Comparison of ENCODE assay signal across 8 cellular contexts in genomic region chr4:17511950-17512795, GRCh38. TPM values are rescaled to one million over a fixed set of nuclear protein-coding genes. Genes with fewer than 3 reads are reported as not detected.
DNase-seq lines count a peak whose midpoint lies in the region; FAIRE-seq and TF ChIP-seq lines count a peak whose summit lies in the region.

TSS of gene QDPR (minus strand) at chr4:17512090. CDS start at chr4:17512054, 36 bp downstream.

- no peak within 1 kb of the TSS for H2BK12ac ChIP-seq in H9 (ENCODE audit: insufficient read length, low read depth, low read length)

- H2BK120ac ChIP-seq in H9 (ENCODE audit: low read depth, low read length, poor library complexity, severe bottlenecking): no peak within 1 kb of the TSS

- H3K4ac ChIP-seq in H9 (ENCODE audit: low read depth, low read length): no peak within 1 kb of the TSS

- no peak within 1 kb of the TSS for H2AFZ ChIP-seq in H9 (ENCODE audit: low read length)
- peak within 1 kb of the TSS; percentile 92 for H2AFZ ChIP-seq in astrocyte (ENCODE audit: low read depth, low read length)

- H2BK5ac ChIP-seq in H9 (ENCODE audit: insufficient read length, low read length): no peak within 1 kb of the TSS

- H4K20me1 ChIP-seq in H9 (ENCODE audit: control insufficient read depth, insufficient read depth, insufficient read length) (no peaks in the 10 kb centered on the region), astrocyte (ENCODE audit: insufficient read depth, low read length) (peaks cover 13% of the 10 kb centered on the region)

- TF ChIP-seq CTCF in GM12865 (IDR thresholded peaks at IDR 0.05; ENCODE audit: insufficient read depth, low read depth, low read length, missing control alignments) (peak; percentile 38), H9 (conservative IDR thresholded peaks at IDR 0.05) (peak; percentile 53), astrocyte (IDR thresholded peaks at IDR 0.05; ENCODE audit: insufficient read depth, low read depth, low read length) (no peak), retinal pigment epithelial cell (conservative IDR thresholded peaks at IDR 0.05; ENCODE audit: low read depth, low read length) (peak; percentile 34)

- H3K79me2 ChIP-seq in H9 (ENCODE audit: insufficient read depth, low read length) (no peaks in the 10 kb centered on the region), astrocyte (ENCODE audit: insufficient read depth, low read length) (peaks cover 17% of the 10 kb centered on the region)

- H3K56ac ChIP-seq in H9 (ENCODE audit: insufficient read length, low read depth, low read length): no peak within 1 kb of the TSS

- 0 out of 2 replicates have a peak, but pooled peaks cover 2% of the 10 kb centered on the region for H3K4me1 ChIP-seq in H9 (ENCODE audit: insufficient read depth, low read length)
- peaks cover 12% of the 10 kb centered on the region for H3K4me1 ChIP-seq in astrocyte (ENCODE audit: insufficient read depth, low read length)

- H3K27ac Mint-ChIP-seq in H9 (no peak within 1 kb of the TSS), astrocyte (ENCODE audit: unreplicated experiment) (peak within 1 kb of the TSS; percentile 3)

- H3K27me3 Mint-ChIP-seq in H9 (ENCODE audit: low read depth) (peaks cover 57% of the 10 kb centered on the region), astrocyte (ENCODE audit: low read depth, unreplicated experiment) (peaks cover 5% of the 10 kb centered on the region)

- FAIRE-seq in astrocyte (lab: Jason Lieb, UNC): no peak

- H3K9me3 Mint-ChIP-seq in H9 (no peaks in the 10 kb centered on the region; a peak in 1 of 5 replicates), astrocyte (ENCODE audit: unreplicated experiment) (no peaks in the 10 kb centered on the region)

- H3K4me1 Mint-ChIP-seq in H9 (peaks cover 40% of the 10 kb centered on the region in 2 experiments), astrocyte (ENCODE audit: low read depth, unreplicated experiment) (peaks cover 4% of the 10 kb centered on the region)

- H2BK20ac ChIP-seq in H9 (ENCODE audit: low read depth, low read length, poor library complexity, severe bottlenecking): no peak within 1 kb of the TSS

- no peaks in the 10 kb centered on the region for H3K79me1 ChIP-seq in H9 (ENCODE audit: insufficient read depth, low read depth, low read length, poor library complexity, severe bottlenecking)

- H3K27me3 ChIP-seq in H9 (ENCODE audit: insufficient read depth, low read length) (no peaks in the 10 kb centered on the region), astrocyte (ENCODE audit: insufficient read depth, low read length) (peaks cover 8% of the 10 kb centered on the region)

- H3K4me3 ChIP-seq in GM12865 (ENCODE audit: low read depth, low read length) (peak within 1 kb of the TSS; percentile 65), astrocyte (ENCODE audit: insufficient read depth, low read depth, low read length) (peak within 1 kb of the TSS; percentile 90), retinal pigment epithelial cell (ENCODE audit: low read length) (peak within 1 kb of the TSS; percentile 76)

- H3K4me2 ChIP-seq in H9 (ENCODE audit: insufficient read depth, insufficient read length, low read length): peak within 1 kb of the TSS; percentile 69
- H3K4me2 ChIP-seq in astrocyte (ENCODE audit: low read length): peak within 1 kb of the TSS; percentile 97

- no peak within 1 kb of the TSS for H4K8ac ChIP-seq in H9 (replicated peaks; ENCODE audit: insufficient read length, low read depth, low read length)

- H3K9me3 ChIP-seq in H9 (ENCODE audit: control insufficient read depth, low read depth, low read length) (no peaks in the 10 kb centered on the region), astrocyte (ENCODE audit: insufficient read depth, low read depth, low read length) (no peaks in the 10 kb centered on the region)

- peak within 1 kb of the TSS; percentile 62 for H3K9ac ChIP-seq in H9 (ENCODE audit: extremely low read depth, insufficient read length, low read length)
- H3K9ac ChIP-seq in astrocyte (ENCODE audit: low read length): peak within 1 kb of the TSS; percentile 89

- no peak within 1 kb of the TSS for H3K23ac ChIP-seq in H9 (ENCODE audit: insufficient read length, low read depth, low read length)

- H3K23me2 ChIP-seq in H9 (ENCODE audit: insufficient read length, low read depth, low read length, poor library complexity, severe bottlenecking): peaks cover 12% of the 10 kb centered on the region

- H3K18ac ChIP-seq in H9 (ENCODE audit: insufficient read length, low read depth, low read length): no peak within 1 kb of the TSS

- peaks cover 3% of the 10 kb centered on the region for H3K36me3 ChIP-seq in astrocyte (ENCODE audit: insufficient read depth, low read length)

- no CpG with 5 or more reads among the region's 65 CpGs for WGBS in H9 (ENCODE audit: extremely low coverage, insufficient read length, low lambda C conversion rate)

- no peak within 1 kb of the TSS for H2AK5ac ChIP-seq in H9 (ENCODE audit: insufficient read length, low read length)

- H3K14ac ChIP-seq in H9 (ENCODE audit: insufficient read depth, low read length): no peak within 1 kb of the TSS

- H3K4me3 Mint-ChIP-seq in H9 (peak within 1 kb of the TSS; percentile 88 to 90), astrocyte (ENCODE audit: unreplicated experiment) (peak within 1 kb of the TSS; percentile 99)

- H4K91ac ChIP-seq in H9 (ENCODE audit: insufficient read length, low read depth, low read length): no peak within 1 kb of the TSS

- DNase-seq in GM12865 (ENCODE audit: low read depth) (peak; percentile 89), H9 (peak; percentile 83), M059J (ENCODE audit: low read depth) (peak; percentile 71), T-helper 9 cell (peak; percentile 55), astrocyte (ENCODE audit: low read depth) (peak; percentile 38), hippocampal formation (lab: John Stamatoyannopoulos, UW) (peak; percentile 88 to 89), retinal pigment epithelial cell (ENCODE audit: low read depth) (peak; percentile 32), NCI-H446 treated with DMSO at 0.1 percent for 48 hours (lab: John Stamatoyannopoulos, UW) (no peak)

- no peak within 1 kb of the TSS for H3K27ac ChIP-seq in H9 (ENCODE audit: insufficient read length, low read depth, low read length)
- peak within 1 kb of the TSS; percentile 7 for H3K27ac ChIP-seq in astrocyte (ENCODE audit: low read depth, low read length)

- H2BK15ac ChIP-seq in H9 (ENCODE audit: low read depth, low read length): no peak within 1 kb of the TSS

- H3T11ph ChIP-seq in H9 (ENCODE audit: low read length): no peak within 1 kb of the TSS

- no peak within 1 kb of the TSS for H4K5ac ChIP-seq in H9 (ENCODE audit: insufficient read length, low read depth, low read length)

- H3K36me3 Mint-ChIP-seq in H9 (ENCODE audit: insufficient read depth in 1 of 3, low read depth in 3 of 3): peaks cover 0 to 17% (median 5%) of the 10 kb centered on the region in 3 experiments; a peak in 5 of 7 replicates
- H3K36me3 Mint-ChIP-seq in astrocyte (ENCODE audit: low read depth, unreplicated experiment): peaks cover 4% of the 10 kb centered on the region

RNA-seq across cellular contexts. Expression of gene QDPR, which starts in this region (rescaled TPM):
- total RNA-seq in H9 (2021) (23.5 and 24.4 TPM in 2 replicates), astrocyte (49.8 and 53.6 TPM in 2 replicates)
- total RNA-seq in M059J (2014; rRNA removed; shearing (Covaris generic)): 2.8 and 8.3 TPM in 2 replicates
